In the genomic region with DNA sequence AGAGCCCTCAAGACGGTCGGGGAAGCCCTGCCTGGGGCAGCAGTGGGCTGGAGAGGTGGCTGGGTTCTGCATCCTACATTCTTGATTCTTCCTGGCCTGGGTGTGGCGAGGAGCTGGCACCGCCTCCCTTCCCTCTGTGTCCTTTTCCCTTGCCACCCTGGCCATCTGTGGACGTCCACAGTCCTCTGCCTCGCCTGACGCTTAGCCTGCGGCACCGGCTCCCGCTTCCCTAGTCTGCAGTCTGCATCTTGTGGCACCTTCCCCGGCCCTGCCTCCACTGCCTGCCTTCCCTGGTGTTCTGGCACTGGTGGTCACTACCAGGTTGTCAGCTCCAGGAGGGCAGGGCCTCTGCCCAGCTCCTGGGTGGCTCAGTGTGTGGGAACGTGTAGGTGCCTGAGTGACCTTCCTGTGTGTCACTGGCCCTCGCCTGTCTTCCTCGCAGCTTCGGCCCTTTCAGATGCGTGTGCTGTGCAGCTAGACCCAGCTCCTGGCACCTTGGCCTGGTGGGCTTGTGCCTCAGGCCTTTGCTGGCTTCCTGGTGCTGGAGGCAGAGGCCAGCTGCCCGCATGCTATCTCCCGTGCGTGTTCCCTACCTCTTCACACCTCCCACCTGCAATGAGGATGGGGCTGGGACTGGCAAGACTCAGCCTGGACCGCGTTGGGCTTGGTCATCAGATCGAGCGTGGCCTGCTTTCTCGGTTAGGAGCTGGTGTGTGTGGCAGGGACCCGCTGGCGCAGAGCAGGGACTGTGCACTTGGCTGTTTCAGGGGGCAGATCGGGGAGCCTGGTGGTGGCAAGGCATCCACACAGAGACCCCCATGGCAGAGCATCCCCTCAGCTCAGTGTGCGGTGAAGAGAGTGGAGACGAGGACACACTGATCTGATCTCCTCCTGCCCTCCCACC, we compare ENCODE assay signal across 1 cellular context.
TF ChIP-seq lines count a peak whose summit lies in the region.

No MANE protein-coding gene starts in this region.

TF ChIP-seq in HepG2, 621 proteins besides CTCF, POLR2A, EP300 and RAD21:
- no peak for TF ChIP-seq ZFP1 (CRISPR knock-in tag; IDR thresholded peaks at IDR 0.05)
- TF ChIP-seq ZNF556 (CRISPR knock-in tag; IDR thresholded peaks at IDR 0.05; ENCODE audit: borderline replicate concordance): no peak
